13 cellular contexts compared by ENCODE assay signal in genomic region chr22:37275622-37276021, GRCh38. TPM values are rescaled to one million over a fixed set of nuclear protein-coding genes. Genes with fewer than 3 reads are reported as not detected.
DNase-seq lines count a peak whose midpoint lies in the region; FAIRE-seq and TF ChIP-seq lines count a peak whose summit lies in the region.
"Had no signal": no experiment of that assay in that cellular context is flagged by ENCODE, and none has a peak within 500 bp of the region (broad histone marks: within the 10 kb centered on the region; RNA-seq: fewer than 3 reads in every experiment).

No MANE protein-coding gene starts in this region.

- FAIRE-seq in GM12891 (lab: Jason Lieb, UNC) (peak; percentile 61), frontal cortex (lab: Jason Lieb, UNC) (no peak)

- no peaks in the 10 kb centered on the region for H3K36me3 Mint-ChIP-seq in T-helper 1 cell treated with Interleukin-12 subunit alpha and Interleukin-12 subunit beta and Interleukin-4 antibody, amounts not matched to agents 30 μg/mL and 1 μg/mL, for 36 hours (ENCODE audit: low read depth)

- H3K9me3 Mint-ChIP-seq in T-helper 1 cell treated with Interleukin-12 subunit alpha and Interleukin-12 subunit beta and Interleukin-4 antibody, amounts not matched to agents 30 μg/mL and 1 μg/mL, for 36 hours = no peaks in the 10 kb centered on the region

- peak overlapping the region; percentile 82 for H3K27ac Mint-ChIP-seq in T-helper 1 cell treated with Interleukin-12 subunit alpha and Interleukin-12 subunit beta and Interleukin-4 antibody, amounts not matched to agents 30 μg/mL and 1 μg/mL, for 36 hours

- DNase-seq in T-helper 1 cell (no peak), GM12891 (ENCODE audit: insufficient read length, low spot score) (no peak), posterior vena cava (ENCODE audit: low spot score) (peak; percentile 15), frontal cortex (ENCODE audit: low spot score in 2 of 2) (no peak), SKM-1 treated with dmso at 0.1 percent for 144 hours (lab: John Stamatoyannopoulos, UW; ENCODE audit: unreplicated experiment) (no peak), retina (no peak)
- DNase-seq in activated T-cell treated with anti-CD3 and anti-CD28 coated beads, Interleukin-2, amount 50 U/mL, for 48 hours = peak; percentile 76 to 83
- DNase-seq: BE2C, NCI-H1436 treated with DMSO at 0.1 percent for 48 hours, RPMI8226, upper lobe of right lung had no signal

- no peak overlapping the region for H3K4me3 Mint-ChIP-seq in T-helper 1 cell treated with Interleukin-12 subunit alpha and Interleukin-12 subunit beta and Interleukin-4 antibody, amounts not matched to agents 30 μg/mL and 1 μg/mL, for 36 hours

- H3K4me1 Mint-ChIP-seq in T-helper 1 cell treated with Interleukin-12 subunit alpha and Interleukin-12 subunit beta and Interleukin-4 antibody, amounts not matched to agents 30 μg/mL and 1 μg/mL, for 36 hours (ENCODE audit: low read depth) = peaks cover 38% of the 10 kb centered on the region

- no peaks in the 10 kb centered on the region for H3K27me3 Mint-ChIP-seq in T-helper 1 cell treated with Interleukin-12 subunit alpha and Interleukin-12 subunit beta and Interleukin-4 antibody, amounts not matched to agents 30 μg/mL and 1 μg/mL, for 36 hours (ENCODE audit: low read depth)

- intact Hi-C loops in posterior vena cava (cut with DNase I) = no loop called here

- no peak for TF ChIP-seq POLR2A in GM12891 (IDR thresholded peaks at IDR 0.05; ENCODE audit: low read depth, low read length)

TF ChIP-seq in GM12891, 5 proteins besides CTCF, POLR2A, EP300 and RAD21:
- TF ChIP-seq POU2F2 (IDR thresholded peaks at IDR 0.05; ENCODE audit: low read depth, low read length) (no peak), TAF1 (IDR thresholded peaks at IDR 0.05; ENCODE audit: low read depth, low read length) (no peak), PAX5 (IDR thresholded peaks at IDR 0.05; ENCODE audit: insufficient read depth, low read length, severe bottlenecking) (no peak), SPI1 (IDR thresholded peaks at IDR 0.05; ENCODE audit: low read depth, low read length) (no peak), POLR2AphosphoS5 (IDR thresholded peaks at IDR 0.05; ENCODE audit: low read depth, low read length) (no peak)

RNA-seq across cellular contexts. Expression of gene CYTH4, which starts 6.7 kb away (rescaled TPM):
- 12.4 TPM for polyA plus RNA-seq in GM12891 (2012; ENCODE audit: low read depth, missing spikeins)
- 10 to 100 TPM; 20.7 to 31.7 TPM for total RNA-seq in posterior vena cava
- 2.9 TPM for total RNA-seq in frontal cortex
- total RNA-seq: HT-29 had no signal

RNA-seq across cellular contexts. Expression of gene RAC2, which starts 31.6 kb away (rescaled TPM):
- polyA plus RNA-seq in GM12891 (2012; ENCODE audit: low read depth, missing spikeins) = 448 TPM
- total RNA-seq in posterior vena cava (10 to 100 TPM; 12.9 to 17.5 TPM), frontal cortex (under 0.01 TPM)

Comparison
In these comparisons a context has a peak if more than half of its experiments do, and no peak if none do; other contexts are left out.
1. DNase-seq: peak in activated T-cell treated with anti-CD3 and anti-CD28 coated beads, Interleukin-2, amount 50 U/mL, for 48 hours (2 of 2) and posterior vena cava (single experiment); none in T-helper 1 cell (0 of 5), GM12891 (single experiment), frontal cortex (0 of 2), SKM-1 treated with dmso at 0.1 percent for 144 hours (single experiment) and retina (single experiment).
2. RNA of gene RAC2, which starts 31.6 kb away (total RNA-seq): 12.9 to 17.5 TPM in posterior vena cava; under 0.01 TPM in frontal cortex (single experiment); every median in the first group is over 10 times any median in the second.